ENCODE assay signal across 9 cellular contexts in the genomic region with DNA sequence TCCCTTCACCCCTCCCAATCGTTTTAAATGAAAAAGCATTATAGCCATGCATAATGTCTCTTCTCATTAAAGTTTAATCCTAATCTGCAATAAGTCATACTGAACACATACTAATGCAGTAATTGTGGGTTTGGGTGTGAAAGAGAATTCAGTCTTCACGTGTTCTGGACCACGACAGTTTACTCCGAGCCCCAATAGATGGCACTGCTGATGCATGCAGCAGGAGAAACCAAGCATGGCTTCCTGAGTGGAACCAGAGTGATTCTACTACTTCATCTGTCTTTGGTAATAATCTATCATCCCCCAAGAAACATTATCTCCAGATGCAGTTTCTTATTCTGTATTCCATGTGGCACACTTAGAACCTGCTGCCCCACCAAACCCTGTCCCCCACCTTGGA. TPM values are rescaled to one million over a fixed set of nuclear protein-coding genes. Genes with fewer than 3 reads are reported as not detected.
DNase-seq lines count a peak whose midpoint lies in the region; ATAC-seq and TF ChIP-seq lines count a peak whose summit lies in the region.
"Had no signal": no experiment of that assay in that cellular context is flagged by ENCODE, and none has a peak within 500 bp of the region (broad histone marks: within the 10 kb centered on the region; RNA-seq: fewer than 3 reads in every experiment).

No MANE protein-coding gene starts in this region.

- H3K27me3 ChIP-seq in upper lobe of right lung (no peaks in the 10 kb centered on the region), MG63 (no peaks in the 10 kb centered on the region)

- H3K4me1 Mint-ChIP-seq in activated naive CD4-positive, alpha-beta T cell treated with anti-CD3 and anti-CD28 coated beads for 36 hours (ENCODE audit: low read depth) = no peaks in the 10 kb centered on the region
- no peaks in the 10 kb centered on the region for H3K4me1 Mint-ChIP-seq in activated naive CD4-positive, alpha-beta T cell treated with anti-CD3 and anti-CD28 coated beads, Interleukin-2, amount 10 ng/mL, durations not matched to agents 7 days and 5 days

- H3K4me3 ChIP-seq in upper lobe of right lung (no peak overlapping the region), MG63 (no peak overlapping the region)

- CTCF ChIA-PET in activated naive CD4-positive, alpha-beta T cell treated with anti-CD3 and anti-CD28 coated beads for 36 hours (lab: Charles Lee) = no interaction called here
- CTCF ChIA-PET in activated naive CD4-positive, alpha-beta T cell treated with anti-CD3 and anti-CD28 coated beads, Interleukin-2, amount 10 ng/mL, durations not matched to agents 7 days and 5 days (lab: Charles Lee) = no interaction called here

- DNase-seq in activated naive CD4-positive, alpha-beta T cell treated with anti-CD3 and anti-CD28 coated beads for 36 hours = peak; percentile 14
- DNase-seq in activated naive CD4-positive, alpha-beta T cell treated with anti-CD3 and anti-CD28 coated beads, Interleukin-2, amount 10 ng/mL, durations not matched to agents 7 days and 5 days = no peak
- DNase-seq in SK-MEL-5 (ENCODE audit: low read depth, low spot score) = peak; percentile 59
- DNase-seq in left cardiac atrium = no peak
- DNase-seq in upper lobe of right lung = no peak
- no peak for DNase-seq in MG63
- DNase-seq in activated CD8-positive, alpha-beta memory T cell treated with anti-CD3 and anti-CD28 coated beads for 24 hours = no peak
- no peak for DNase-seq in DMS114 treated with DMSO at 0.1 percent for 48 hours (lab: John Stamatoyannopoulos, UW; ENCODE audit: unreplicated experiment)

- no peaks in the 10 kb centered on the region for H3K4me1 ChIP-seq in upper lobe of right lung

- H3K9me3 ChIP-seq in upper lobe of right lung (no peaks in the 10 kb centered on the region), MG63 (no peaks in the 10 kb centered on the region)

- no peak overlapping the region for H3K4me3 Mint-ChIP-seq in activated naive CD4-positive, alpha-beta T cell treated with anti-CD3 and anti-CD28 coated beads for 36 hours
- no peak overlapping the region for H3K4me3 Mint-ChIP-seq in activated naive CD4-positive, alpha-beta T cell treated with anti-CD3 and anti-CD28 coated beads, Interleukin-2, amount 10 ng/mL, durations not matched to agents 7 days and 5 days

- peak; percentile 33 to 47 for ATAC-seq in left cardiac atrium
- peak; percentile 42 for ATAC-seq in upper lobe of right lung

- peak; percentile 48 for TF ChIP-seq CTCF in upper lobe of right lung (IDR thresholded peaks at IDR 0.05)

- H3K36me3 ChIP-seq in upper lobe of right lung = no peaks in the 10 kb centered on the region
- H3K36me3 ChIP-seq in MG63 = no peaks in the 10 kb centered on the region

- no peak overlapping the region for H3K27ac Mint-ChIP-seq in activated naive CD4-positive, alpha-beta T cell treated with anti-CD3 and anti-CD28 coated beads for 36 hours
- no peak overlapping the region for H3K27ac Mint-ChIP-seq in activated naive CD4-positive, alpha-beta T cell treated with anti-CD3 and anti-CD28 coated beads, Interleukin-2, amount 10 ng/mL, durations not matched to agents 7 days and 5 days

- H3K27ac ChIP-seq in upper lobe of right lung = no peak overlapping the region
- H3K27ac ChIP-seq: epithelial cell of prostate had no signal

- no peaks in the 10 kb centered on the region for H3K27me3 Mint-ChIP-seq in activated naive CD4-positive, alpha-beta T cell treated with anti-CD3 and anti-CD28 coated beads for 36 hours (ENCODE audit: low read depth)
- no peaks in the 10 kb centered on the region for H3K27me3 Mint-ChIP-seq in activated naive CD4-positive, alpha-beta T cell treated with anti-CD3 and anti-CD28 coated beads, Interleukin-2, amount 10 ng/mL, durations not matched to agents 7 days and 5 days

- H3K9me3 Mint-ChIP-seq in activated naive CD4-positive, alpha-beta T cell treated with anti-CD3 and anti-CD28 coated beads for 36 hours = no peaks in the 10 kb centered on the region
- no peaks in the 10 kb centered on the region for H3K9me3 Mint-ChIP-seq in activated naive CD4-positive, alpha-beta T cell treated with anti-CD3 and anti-CD28 coated beads, Interleukin-2, amount 10 ng/mL, durations not matched to agents 7 days and 5 days

- H3K36me3 Mint-ChIP-seq in activated naive CD4-positive, alpha-beta T cell treated with anti-CD3 and anti-CD28 coated beads for 36 hours (ENCODE audit: low read depth) = no peaks in the 10 kb centered on the region
- H3K36me3 Mint-ChIP-seq in activated naive CD4-positive, alpha-beta T cell treated with anti-CD3 and anti-CD28 coated beads, Interleukin-2, amount 10 ng/mL, durations not matched to agents 7 days and 5 days = no peaks in the 10 kb centered on the region

- in situ Hi-C loops in SK-MEL-5 (cut with HindIII; ENCODE audit: low pct_unique_long_range_greater_than_20kb, low sequenced_read_pairs) = no loop called here

- intact Hi-C loops in activated naive CD4-positive, alpha-beta T cell treated with anti-CD3 and anti-CD28 coated beads for 36 hours (cut with micrococcal nuclease) = no loop called here
- intact Hi-C loops in left cardiac atrium (cut with DNase I) (loop anchor here in 1 of 2 donors (5.0 to 10.0 kb wide), 2 partner anchors 130 to 247 kb away; no protein-coding TSS in a partner anchor), upper lobe of right lung (cut with DNase I) (no loop called here)

RNA-seq across cellular contexts. Expression of gene LAMA1, which starts 47.0 kb away (rescaled TPM):
- not detected for total RNA-seq in activated naive CD4-positive, alpha-beta T cell treated with anti-CD3 and anti-CD28 coated beads for 36 hours
- 116 and 131 TPM in 2 replicates for total RNA-seq in SK-MEL-5 (2014; rRNA removed; shearing (Covaris generic))
- polyA plus RNA-seq in SK-MEL-5 (2015; cell fraction: cytosol; rRNA removed) = 149 and 195 TPM in 2 replicates
- polyA plus RNA-seq in SK-MEL-5 (2015; cell fraction: nucleus; rRNA removed) = 323 and 397 TPM in 2 replicates
- total RNA-seq in left cardiac atrium (under 1 TPM; 0.27 to 0.89 TPM), upper lobe of right lung (1.4 TPM)
- total RNA-seq in MG63 (2014; rRNA removed; shearing (Covaris generic); ENCODE audit: low replicate concordance) = 1.1 and 1.6 TPM in 2 replicates

Comparison
In these comparisons a context has a peak if more than half of its experiments do, and no peak if none do; other contexts are left out.
1. DNase-seq: peak in activated naive CD4-positive, alpha-beta T cell treated with anti-CD3 and anti-CD28 coated beads for 36 hours (single experiment) and SK-MEL-5 (single experiment); none in activated naive CD4-positive, alpha-beta T cell treated with anti-CD3 and anti-CD28 coated beads, Interleukin-2, amount 10 ng/mL, durations not matched to agents 7 days and 5 days (single experiment), left cardiac atrium (single experiment), upper lobe of right lung (single experiment), MG63 (single experiment), activated CD8-positive, alpha-beta memory T cell treated with anti-CD3 and anti-CD28 coated beads for 24 hours (single experiment) and DMS114 treated with DMSO at 0.1 percent for 48 hours (single experiment).
2. RNA of gene LAMA1, which starts 47.0 kb away (total RNA-seq): 116 to 131 TPM in SK-MEL-5; 1.1 to 1.6 TPM in MG63, 1.4 TPM in upper lobe of right lung (single experiment), 0.27 to 0.89 TPM in left cardiac atrium and not detected in activated naive CD4-positive, alpha-beta T cell treated with anti-CD3 and anti-CD28 coated beads for 36 hours; every median in the first group is over 10 times any median in the second.